In genomic region chr10:79166741-79167140, GRCh38 we compare ENCODE assay signal across 15 cellular contexts.
"Had no signal": no experiment of that assay in that cellular context is flagged by ENCODE, and none has a peak within 500 bp of the region (broad histone marks: within the 10 kb centered on the region; RNA-seq: fewer than 3 reads in every experiment).

No MANE protein-coding gene starts in this region.

- H3K27ac ChIP-seq: brain microvascular endothelial cell, colonic mucosa, tibial artery, vagina had no signal

- H3K36me3 Mint-ChIP-seq: memory B cell had no signal

- H3K4me1 ChIP-seq: colonic mucosa had no signal

- H3K36me3 ChIP-seq: colonic mucosa had no signal

- H3K9me3 ChIP-seq: colonic mucosa, tibial artery, vagina had no signal

- DNase-seq: activated CD4-positive, alpha-beta T cell treated with anti-CD3 and anti-CD28 coated beads for 1 hour; activated CD4-positive, alpha-beta T cell treated with anti-CD3 and anti-CD28 coated beads, Interleukin-2, amount 50 U/mL, for 48 hours; activated gamma-delta T cell; activated T-cell treated with anti-CD3 and anti-CD28 coated beads, Interleukin-2, amount 50 U/mL, for 48 hours; brain microvascular endothelial cell; colonic mucosa; effector CD8-positive, alpha-beta T cell; immature natural killer cell; left colon; nephron progenitor cell; T1000; tibial artery had no signal

- H3K27me3 ChIP-seq: brain microvascular endothelial cell, colonic mucosa, tibial artery, vagina had no signal

- H3K4me3 Mint-ChIP-seq: activated naive CD8-positive, alpha-beta T cell; immature natural killer cell; memory B cell; nephron progenitor cell had no signal

- H3K27ac Mint-ChIP-seq: activated naive CD8-positive, alpha-beta T cell; memory B cell; nephron progenitor cell had no signal

- H3K9me3 Mint-ChIP-seq: immature natural killer cell, memory B cell, nephron progenitor cell had no signal

- H3K27me3 Mint-ChIP-seq: activated naive CD8-positive, alpha-beta T cell had no signal

- H3K4me3 ChIP-seq: colonic mucosa, tibial artery, vagina had no signal

- ATAC-seq: left colon had no signal
